8 cellular contexts compared by ENCODE assay signal in the genomic region with DNA sequence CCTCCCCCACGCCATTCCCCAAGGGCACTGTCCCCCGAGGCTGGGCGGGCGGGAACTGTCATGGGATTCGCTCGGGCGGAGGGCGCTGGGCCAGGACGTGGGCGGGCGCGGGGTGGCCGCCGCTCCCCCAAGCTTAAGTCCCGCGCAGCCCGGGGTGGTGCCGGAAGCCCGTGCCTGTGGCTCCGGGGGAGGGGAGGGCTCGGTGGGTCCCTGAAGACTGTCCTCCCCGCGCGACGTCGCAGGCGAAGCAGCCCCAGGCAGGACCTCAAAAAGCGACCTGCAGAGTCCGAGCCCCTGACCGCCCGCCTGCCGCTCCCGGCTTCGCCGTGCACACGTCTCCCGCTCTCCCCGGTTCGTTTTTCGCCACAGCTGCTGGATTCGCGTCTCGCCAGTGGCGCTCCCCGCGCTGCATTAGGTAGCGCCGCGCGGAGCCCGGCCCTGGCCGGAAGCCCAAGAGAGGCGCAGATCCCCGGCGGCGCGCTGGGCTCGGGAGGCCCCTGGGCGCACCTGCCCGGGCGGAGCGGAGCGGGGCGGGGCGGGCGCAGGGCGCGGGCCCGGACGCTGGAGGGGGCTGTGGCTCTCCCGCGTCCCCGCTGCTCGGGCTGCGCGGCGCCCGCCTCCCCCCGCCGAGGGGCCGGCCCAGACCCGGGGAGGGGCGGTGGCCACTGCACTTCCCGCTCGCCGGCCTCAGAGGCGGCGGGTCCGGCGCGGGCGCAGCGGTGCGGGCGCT. TPM values are rescaled to one million over a fixed set of nuclear protein-coding genes. Genes with fewer than 3 reads are reported as not detected.
DNase-seq lines count a peak whose midpoint lies in the region; ATAC-seq and TF ChIP-seq lines count a peak whose summit lies in the region.

A gene with protein sequence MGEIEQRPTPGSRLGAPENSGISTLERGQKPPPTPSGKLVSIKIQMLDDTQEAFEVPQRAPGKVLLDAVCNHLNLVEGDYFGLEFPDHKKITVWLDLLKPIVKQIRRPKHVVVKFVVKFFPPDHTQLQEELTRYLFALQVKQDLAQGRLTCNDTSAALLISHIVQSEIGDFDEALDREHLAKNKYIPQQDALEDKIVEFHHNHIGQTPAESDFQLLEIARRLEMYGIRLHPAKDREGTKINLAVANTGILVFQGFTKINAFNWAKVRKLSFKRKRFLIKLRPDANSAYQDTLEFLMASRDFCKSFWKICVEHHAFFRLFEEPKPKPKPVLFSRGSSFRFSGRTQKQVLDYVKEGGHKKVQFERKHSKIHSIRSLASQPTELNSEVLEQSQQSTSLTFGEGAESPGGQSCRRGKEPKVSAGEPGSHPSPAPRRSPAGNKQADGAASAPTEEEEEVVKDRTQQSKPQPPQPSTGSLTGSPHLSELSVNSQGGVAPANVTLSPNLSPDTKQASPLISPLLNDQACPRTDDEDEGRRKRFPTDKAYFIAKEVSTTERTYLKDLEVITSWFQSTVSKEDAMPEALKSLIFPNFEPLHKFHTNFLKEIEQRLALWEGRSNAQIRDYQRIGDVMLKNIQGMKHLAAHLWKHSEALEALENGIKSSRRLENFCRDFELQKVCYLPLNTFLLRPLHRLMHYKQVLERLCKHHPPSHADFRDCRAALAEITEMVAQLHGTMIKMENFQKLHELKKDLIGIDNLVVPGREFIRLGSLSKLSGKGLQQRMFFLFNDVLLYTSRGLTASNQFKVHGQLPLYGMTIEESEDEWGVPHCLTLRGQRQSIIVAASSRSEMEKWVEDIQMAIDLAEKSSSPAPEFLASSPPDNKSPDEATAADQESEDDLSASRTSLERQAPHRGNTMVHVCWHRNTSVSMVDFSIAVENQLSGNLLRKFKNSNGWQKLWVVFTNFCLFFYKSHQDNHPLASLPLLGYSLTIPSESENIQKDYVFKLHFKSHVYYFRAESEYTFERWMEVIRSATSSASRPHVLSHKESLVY (plus strand): TSS at position 668 of the 730 bp plus-strand sequence. CDS start 70,149 bp downstream, outside the sequence.

- peak within 1 kb of the TSS; percentile 99 for H2AFZ ChIP-seq in neuronal stem cell (ENCODE audit: low read length)

- no peak within 1 kb of the TSS for H4K91ac ChIP-seq in neuronal stem cell (ENCODE audit: low read depth, low read length, poor library complexity)

- POLR2A ChIA-PET in BJ (lab: Charles Lee), result interaction anchor here (0.6 kb wide), 1 partner anchor 244 kb away, joined by 3 read pairs; no protein-coding TSS in a partner anchor

- peak within 1 kb of the TSS; percentile 94 for H2AK5ac ChIP-seq in neuronal stem cell (ENCODE audit: low read depth, low read length)

- H3K4me3 ChIP-seq in BJ (ENCODE audit: low read depth, low read length) (peak within 1 kb of the TSS; percentile 52), neuronal stem cell (ENCODE audit: low read length in 2 of 2) (peak within 1 kb of the TSS; percentile 70 to 93)

- H3K4me2 ChIP-seq in neuronal stem cell (ENCODE audit: insufficient read depth, low read length, poor library complexity, severe bottlenecking), result peak within 1 kb of the TSS; percentile 95

- peak within 1 kb of the TSS; percentile 76 for H2BK12ac ChIP-seq in neuronal stem cell (ENCODE audit: low read length)

- peak within 1 kb of the TSS; percentile 60 for H3K27ac ChIP-seq in neuronal stem cell (replicated peaks; ENCODE audit: low read length)

- no peak for TF ChIP-seq CTCF in BJ (IDR thresholded peaks at IDR 0.05; ENCODE audit: insufficient read depth, low read depth, low read length)

- H4K8ac ChIP-seq in neuronal stem cell (ENCODE audit: low read depth, low read length), result no peak within 1 kb of the TSS

- peak within 1 kb of the TSS; percentile 5 for H3K14ac ChIP-seq in neuronal stem cell (ENCODE audit: low read length)

- no peaks in the 10 kb centered on the region for H3K79me1 ChIP-seq in neuronal stem cell (ENCODE audit: low read depth, low read length)

- CTCF ChIA-PET in BJ (lab: Yijun Ruan, JAX), result interaction anchor here (0.6 to 1.6 kb wide), 4 partner anchors 13 to 156 kb away, joined by 3 to 7 read pairs (median 4); no protein-coding TSS in a partner anchor

- H3K36me3 ChIP-seq in BJ (ENCODE audit: control insufficient read depth, insufficient read depth, low read length), result no peaks in the 10 kb centered on the region
- no peaks in the 10 kb centered on the region for H3K36me3 ChIP-seq in neuronal stem cell (replicated peaks in 1 of 2; ENCODE audit: control insufficient read depth in 2 of 2, insufficient read depth in 2 of 2, low read length in 2 of 2)

- DNase-seq in BJ (ENCODE audit: low read depth) (no peak), NCI-H345 (lab: John Stamatoyannopoulos, UW) (peak; percentile 91), globus pallidus (ENCODE audit: low spot score) (peak; percentile 50), neuronal stem cell (ENCODE audit: low spot score) (peak; percentile 83), SKM-1 treated with dmso at 0.1 percent for 144 hours (lab: John Stamatoyannopoulos, UW; ENCODE audit: unreplicated experiment) (no peak)
- peak in 1 of 2 donors; percentile 66 for DNase-seq in activated naive CD4-positive, alpha-beta T cell treated with anti-CD3 and anti-CD28 coated beads, Interleukin-2, amount 50 U/mL, for 72 hours (ENCODE audit: low spot score in 2 of 2)

- no peaks in the 10 kb centered on the region for H3K9me3 ChIP-seq in neuronal stem cell (replicated peaks in 1 of 2; ENCODE audit: control insufficient read depth in 2 of 2, insufficient read depth in 1 of 2, low read depth in 1 of 2, low read length in 2 of 2)

- H3K4me1 ChIP-seq in neuronal stem cell (ENCODE audit: control insufficient read depth in 2 of 2, insufficient read depth in 1 of 2, low read depth in 1 of 2, low read length in 2 of 2), result peaks cover 18 to 21% of the 10 kb centered on the region in 2 donors

- peak within 1 kb of the TSS; percentile 90 for H3K9ac ChIP-seq in neuronal stem cell (ENCODE audit: low read depth, low read length, poor library complexity)

- H3K36me3 Mint-ChIP-seq in activated naive CD4-positive, alpha-beta T cell treated with anti-CD3 and anti-CD28 coated beads, Interleukin-2, amount 50 U/mL, for 72 hours, result no peaks in the 10 kb centered on the region

- H3K27ac Mint-ChIP-seq in activated naive CD4-positive, alpha-beta T cell treated with anti-CD3 and anti-CD28 coated beads, Interleukin-2, amount 50 U/mL, for 72 hours, result no peak within 1 kb of the TSS

- WGBS in neuronal stem cell (ENCODE audit: extremely low coverage in 2 of 2, insufficient read length in 2 of 2, insufficient replicate concordance in 1 of 2), 2 donors, result no CpG with 5 or more reads among the region's 95 CpGs

- peak within 1 kb of the TSS; percentile 88 for H2BK5ac ChIP-seq in neuronal stem cell (ENCODE audit: low read length)

- H3K18ac ChIP-seq in neuronal stem cell (ENCODE audit: low read length), result peak within 1 kb of the TSS; percentile 97

- H3K9me3 Mint-ChIP-seq in activated naive CD4-positive, alpha-beta T cell treated with anti-CD3 and anti-CD28 coated beads, Interleukin-2, amount 50 U/mL, for 72 hours, result no peaks in the 10 kb centered on the region

- H3K23ac ChIP-seq in neuronal stem cell (ENCODE audit: low read depth, low read length, poor library complexity), result peak within 1 kb of the TSS; percentile 69

- H2BK15ac ChIP-seq in neuronal stem cell (ENCODE audit: low read length), result peak within 1 kb of the TSS; percentile 91

- no peak within 1 kb of the TSS for H3K4ac ChIP-seq in neuronal stem cell (ENCODE audit: low read length)

- H3K27me3 ChIP-seq in BJ (ENCODE audit: control insufficient read depth, insufficient read depth, low read length) (no peaks in the 10 kb centered on the region), neuronal stem cell (ENCODE audit: control insufficient read depth in 3 of 3, insufficient read depth in 3 of 3, low read depth in 1 of 3, low read length in 3 of 3) (peaks cover 0 to 14% (median 0%) of the 10 kb centered on the region in 3 experiments)

- H2BK120ac ChIP-seq in neuronal stem cell (ENCODE audit: low read depth, low read length), result no peak within 1 kb of the TSS

- ATAC-seq in GM18907 (IDR thresholded peaks at IDR 0.05; ENCODE audit: unreplicated experiment) (peak; percentile 86), HG03108 (IDR thresholded peaks at IDR 0.05; ENCODE audit: unreplicated experiment) (peak; percentile 79)
- ATAC-seq in activated naive CD4-positive, alpha-beta T cell treated with anti-CD3 and anti-CD28 coated beads, Interleukin-2, amount 50 U/mL, for 72 hours, result peak; percentile 84 to 95

RNA-seq across cellular contexts. Expression of the gene that starts here (rescaled TPM):
- 64.0 and 76.9 TPM in 2 replicates for polyA plus RNA-seq in BJ (2011; rRNA removed)
- polyA minus RNA-seq in BJ (2011; rRNA and poly(A)+ RNA removed), result 100 and 120 TPM in 2 replicates
- total RNA-seq in activated naive CD4-positive, alpha-beta T cell treated with anti-CD3 and anti-CD28 coated beads, Interleukin-2, amount 50 U/mL, for 72 hours, result under 1 TPM; 0.58 to 0.61 TPM
- 161 TPM for polyA plus RNA-seq in neuronal stem cell (2013, experiment 1 of 2)
- 162 TPM for polyA plus RNA-seq in neuronal stem cell (2013, experiment 2 of 2)

Comparison
In these comparisons a context has a peak if more than half of its experiments do, and no peak if none do; other contexts are left out.
1. Peak in ATAC-seq in activated naive CD4-positive, alpha-beta T cell treated with anti-CD3 and anti-CD28 coated beads, Interleukin-2, amount 50 U/mL, for 72 hours; RNA of the gene not detected or under 1 TPM.
2. DNase-seq: peak in NCI-H345 (single experiment), globus pallidus (single experiment) and neuronal stem cell (single experiment); none in BJ (single experiment) and SKM-1 treated with dmso at 0.1 percent for 144 hours (single experiment).
3. Peak in every context shown above with its lines, with median percentiles within 50 percentile points of each other: ATAC-seq.